ENCODE assay signal across 10 cellular contexts in the genomic region with DNA sequence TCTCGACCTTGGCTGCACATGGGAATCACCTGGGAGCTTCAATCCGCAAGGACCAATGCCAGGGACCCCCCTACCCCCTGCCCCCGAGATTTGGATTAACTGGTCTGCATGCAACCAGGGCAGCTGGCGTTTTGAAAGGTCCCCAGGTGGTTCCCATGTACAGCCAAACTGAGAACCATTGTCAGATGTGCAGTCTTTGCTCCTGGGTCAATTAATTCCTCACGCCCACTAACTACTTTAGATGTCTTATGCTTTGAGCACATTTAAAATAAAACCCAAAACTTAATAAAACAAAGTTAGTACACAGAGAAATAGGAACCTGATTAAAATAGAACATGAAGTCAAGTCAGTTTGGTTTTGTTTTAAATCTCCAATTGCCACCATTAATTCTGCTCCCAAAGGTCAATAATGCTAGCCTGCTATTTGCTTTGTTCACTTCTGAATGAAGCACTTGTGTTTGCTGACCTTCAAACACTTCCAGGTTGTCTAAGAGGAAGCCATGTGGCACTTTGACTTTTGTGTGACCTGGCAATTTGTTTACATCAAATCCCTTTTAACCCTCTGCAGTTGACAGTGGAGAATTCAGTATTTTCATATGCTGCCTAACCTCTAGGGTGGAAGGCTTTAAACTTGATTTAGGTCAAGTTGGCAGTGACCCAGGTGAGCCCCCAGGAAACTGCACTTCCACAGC. TPM values are rescaled to one million over a fixed set of nuclear protein-coding genes. Genes with fewer than 3 reads are reported as not detected.
DNase-seq lines count a peak whose midpoint lies in the region; ATAC-seq and TF ChIP-seq lines count a peak whose summit lies in the region.
"Had no signal": no experiment of that assay in that cellular context is flagged by ENCODE, and none has a peak within 500 bp of the region (broad histone marks: within the 10 kb centered on the region; RNA-seq: fewer than 3 reads in every experiment).

No MANE protein-coding gene starts in this region.

- in situ Hi-C loops in brain microvascular endothelial cell (cut with HindIII; ENCODE audit: low pct_ligation_motif_present, low sequenced_read_pairs) = no loop called here

- POLR2A ChIA-PET in GM10248 (lab: Yijun Ruan, JAX) = interaction anchor here (4.4 kb wide), 1 partner anchor 29 kb away, joined by 35 read pairs; the partner anchor contains the start of gene TMSB4X

- H3K4me2 ChIP-seq in osteoblast (ENCODE audit: insufficient read depth, low read length) = no peak overlapping the region

- no peak for ATAC-seq in GM19328 (IDR thresholded peaks at IDR 0.05; ENCODE audit: unreplicated experiment)

- peaks cover 22% of the 10 kb centered on the region for H3K4me1 ChIP-seq in osteoblast (ENCODE audit: insufficient read depth, low read length)

- DNase-seq in DMS 273 (lab: John Stamatoyannopoulos, UW; ENCODE audit: unreplicated experiment) (peak; percentile 51), DMS 273 treated with DMSO at 0.1 percent for 48 hours (lab: John Stamatoyannopoulos, UW) (no peak), NCI-H146 (lab: John Stamatoyannopoulos, UW) (peak; percentile 82), brain microvascular endothelial cell (no peak), osteoblast (ENCODE audit: insufficient read length, low spot score, missing footprints) (no peak), islet precursor cell (no peak), GM10248 (ENCODE audit: extremely low spot score) (no peak)

- CTCF ChIA-PET in GM10248 (lab: Yijun Ruan, JAX) = interaction anchor here (1.2 to 3.1 kb wide), 19 partner anchors 8 to 699 kb away, joined by 3 to 49 read pairs (median 6); no protein-coding TSS in a partner anchor

- no peaks in the 10 kb centered on the region for H4K20me1 ChIP-seq in osteoblast (ENCODE audit: insufficient read depth, low read length)

- H3K27ac ChIP-seq in brain microvascular endothelial cell (peak overlapping the region; percentile 84), osteoblast (ENCODE audit: low read depth, low read length) (peak overlapping the region; percentile 76)

- H3K4me3 ChIP-seq in brain microvascular endothelial cell (ENCODE audit: low read depth, low read length) (no peak overlapping the region), osteoblast (ENCODE audit: insufficient read depth, low read length) (no peak overlapping the region)

- H3K9me3 ChIP-seq in osteoblast (ENCODE audit: low read depth, low read length) = no peaks in the 10 kb centered on the region

- no peak overlapping the region for H2AFZ ChIP-seq in osteoblast (ENCODE audit: low read length)

- H3K27me3 ChIP-seq in brain microvascular endothelial cell (replicated peaks) = no peaks in the 10 kb centered on the region
- H3K27me3 ChIP-seq in osteoblast (ENCODE audit: insufficient read depth, low read length) = no peaks in the 10 kb centered on the region

- no peaks in the 10 kb centered on the region for H3K79me2 ChIP-seq in osteoblast (ENCODE audit: insufficient read depth, low read length)

- TF ChIP-seq CTCF in brain microvascular endothelial cell (IDR thresholded peaks at IDR 0.05; ENCODE audit: low read depth, low read length, missing control alignments) (no peak), osteoblast (IDR thresholded peaks at IDR 0.05; ENCODE audit: extremely low read depth, low read depth, low read length) (no peak), GM10248 (IDR thresholded peaks at IDR 0.05; ENCODE audit: control extremely low read depth, extremely low read depth, low read depth, missing control alignments) (no peak)

- H3K36me3 ChIP-seq in brain microvascular endothelial cell (replicated peaks) = no peaks in the 10 kb centered on the region
- no peaks in the 10 kb centered on the region for H3K36me3 ChIP-seq in osteoblast (ENCODE audit: insufficient read depth, low read length)

RNA-seq across cellular contexts. Expression of gene TMSB4X, which starts 27.2 kb away (rescaled TPM):
- total RNA-seq in osteoblast = 5,120 and 5,652 TPM in 2 replicates

RNA-seq across cellular contexts. Expression of gene TLR8, which starts 41.3 kb away (rescaled TPM):
- total RNA-seq in osteoblast = under 0.01 TPM in 1 of 2 replicates, not detected in the other
- total RNA-seq: A172; activated CD8-positive, alpha-beta memory T cell treated with anti-CD3 and anti-CD28 coated beads for 36 hours had no signal

Comparison
In these comparisons a context has a peak if more than half of its experiments do, and no peak if none do; other contexts are left out.
1. DNase-seq: peak in DMS 273 (single experiment) and NCI-H146 (single experiment); none in DMS 273 treated with DMSO at 0.1 percent for 48 hours (single experiment), brain microvascular endothelial cell (single experiment), osteoblast (single experiment), islet precursor cell (single experiment) and GM10248 (single experiment).